ENCODE assay signal across 21 cellular contexts in genomic region chr6:32610897-32611296, GRCh38. TPM values are rescaled to one million over a fixed set of nuclear protein-coding genes. Genes with fewer than 3 reads are reported as not detected.
A peak's percentile ranks its signal among the peaks of the same experiment; 100 is the strongest.
DNase-seq lines count a peak whose midpoint lies in the region; ATAC-seq and TF ChIP-seq lines count a peak whose summit lies in the region.
"Had no signal": no experiment of that assay in that cellular context is flagged by ENCODE, and none has a peak within 500 bp of the region (broad histone marks: within the 10 kb centered on the region; RNA-seq: fewer than 3 reads in every experiment).

No MANE protein-coding gene starts in this region.

- DNase-seq in stimulated activated naive CD8-positive, alpha-beta T cell treated with anti-CD3 and anti-CD28 coated beads, Interleukin-15, amount 100 ng/mL, for 72 hours, result no peak
- DNase-seq in Karpas-422 (no peak), endodermal cell (no peak), upper lobe of right lung (no peak), NCI-H446 treated with DMSO at 0.1 percent for 48 hours (lab: John Stamatoyannopoulos, UW) (no peak)
- DNase-seq: AML-193, DND-41, GDM1, KBM-7, NCI-H1436 treated with DMSO at 0.1 percent for 48 hours, NCI-H2029 treated with DMSO at 0.1 percent for 48 hours, NCI-H2171 treated with DMSO at 0.1 percent for 48 hours, NCI-H748 treated with DMSO at 0.1 percent for 48 hours, PC-9 had no signal

- no peaks in the 10 kb centered on the region for H3K9me3 Mint-ChIP-seq in stimulated activated naive CD8-positive, alpha-beta T cell treated with anti-CD3 and anti-CD28 coated beads, Interleukin-15, Interleukin-2, amounts not matched to agents 100 ng/mL and 50 ng/mL, for 24 hours
- peaks cover 0 to 7% of the 10 kb centered on the region in 2 donors for H3K9me3 Mint-ChIP-seq in stimulated activated naive CD8-positive, alpha-beta T cell treated with anti-CD3 and anti-CD28 coated beads, Interleukin-15, amount 100 ng/mL, for 72 hours
- H3K9me3 Mint-ChIP-seq in endodermal cell, result peaks cover 8% of the 10 kb centered on the region
- H3K9me3 Mint-ChIP-seq: CD8-positive, alpha-beta T cell had no signal

- peaks cover 34% of the 10 kb centered on the region for H3K4me1 Mint-ChIP-seq in stimulated activated naive CD8-positive, alpha-beta T cell treated with anti-CD3 and anti-CD28 coated beads, Interleukin-15, Interleukin-2, amounts not matched to agents 100 ng/mL and 50 ng/mL, for 24 hours (ENCODE audit: low read depth)
- H3K4me1 Mint-ChIP-seq in stimulated activated naive CD8-positive, alpha-beta T cell treated with anti-CD3 and anti-CD28 coated beads, Interleukin-15, amount 100 ng/mL, for 72 hours, result peaks cover 2% of the 10 kb centered on the region
- no peaks in the 10 kb centered on the region for H3K4me1 Mint-ChIP-seq in endodermal cell

- intact Hi-C loops in upper lobe of right lung (cut with DNase I), result no loop called here

- 50 to 67% methylated on average over 1 to 3 of the region's 3 CpGs for WGBS in endodermal cell (ENCODE audit: insufficient coverage in 1 of 2, insufficient read length in 1 of 2), 2 experiments

- H3K4me3 Mint-ChIP-seq in stimulated activated naive CD8-positive, alpha-beta T cell treated with anti-CD3 and anti-CD28 coated beads, Interleukin-15, Interleukin-2, amounts not matched to agents 100 ng/mL and 50 ng/mL, for 24 hours, result no peak overlapping the region
- H3K4me3 Mint-ChIP-seq in stimulated activated naive CD8-positive, alpha-beta T cell treated with anti-CD3 and anti-CD28 coated beads, Interleukin-15, amount 100 ng/mL, for 72 hours, result no peak overlapping the region
- H3K4me3 Mint-ChIP-seq in endodermal cell, result no peak overlapping the region
- H3K4me3 Mint-ChIP-seq: CD8-positive, alpha-beta T cell had no signal

- H3K9me2 ChIP-seq in Karpas-422 (replicated peaks; ENCODE audit: insufficient read depth, low read length), result no peaks in the 10 kb centered on the region

- H3K36me3 ChIP-seq in Karpas-422 (ENCODE audit: insufficient read depth, low read length) (no peaks in the 10 kb centered on the region), endodermal cell (ENCODE audit: control insufficient read depth, insufficient read depth, low read length) (no peaks in the 10 kb centered on the region), upper lobe of right lung (no peaks in the 10 kb centered on the region)
- H3K36me3 ChIP-seq: HAP-1 had no signal

- no peak for TF ChIP-seq CTCF in endodermal cell (conservative IDR thresholded peaks at IDR 0.05)
- TF ChIP-seq CTCF in upper lobe of right lung (IDR thresholded peaks at IDR 0.05), result no peak

- H3K79me2 ChIP-seq in Karpas-422 (ENCODE audit: low read length), result no peaks in the 10 kb centered on the region

- 0 out of 2 replicates have a peak overlapping the region, but pooled peaks have one; percentile 3 for H2AFZ ChIP-seq in Karpas-422 (ENCODE audit: low read length)
- H2AFZ ChIP-seq: PC-9 had no signal

- H3K27me3 ChIP-seq in Karpas-422 (ENCODE audit: low read length) (no peaks in the 10 kb centered on the region), endodermal cell (ENCODE audit: control insufficient read depth, insufficient read depth, low read length, poor library complexity, severe bottlenecking) (no peaks in the 10 kb centered on the region), upper lobe of right lung (no peaks in the 10 kb centered on the region)

- ATAC-seq in stimulated activated naive CD8-positive, alpha-beta T cell treated with anti-CD3 and anti-CD28 coated beads, Interleukin-15, amount 100 ng/mL, for 72 hours, result no peak
- ATAC-seq in upper lobe of right lung, result no peak
- no peak for ATAC-seq in GM21786 (IDR thresholded peaks at IDR 0.05; ENCODE audit: unreplicated experiment)
- ATAC-seq in HG03175 (IDR thresholded peaks at IDR 0.05; ENCODE audit: unreplicated experiment), result no peak

- H3K9me3 ChIP-seq in Karpas-422 (ENCODE audit: low read length) (no peaks in the 10 kb centered on the region), endodermal cell (ENCODE audit: control insufficient read depth, low read length) (peaks cover 7% of the 10 kb centered on the region), upper lobe of right lung (no peaks in the 10 kb centered on the region)
- H3K9me3 ChIP-seq: HAP-1 had no signal

- H3K36me3 Mint-ChIP-seq in stimulated activated naive CD8-positive, alpha-beta T cell treated with anti-CD3 and anti-CD28 coated beads, Interleukin-15, Interleukin-2, amounts not matched to agents 100 ng/mL and 50 ng/mL, for 24 hours (ENCODE audit: low read depth), result no peaks in the 10 kb centered on the region
- H3K36me3 Mint-ChIP-seq in endodermal cell (ENCODE audit: low read depth), result no peaks in the 10 kb centered on the region
- H3K36me3 Mint-ChIP-seq: CD8-positive, alpha-beta T cell had no signal

- H3K27ac Mint-ChIP-seq in stimulated activated naive CD8-positive, alpha-beta T cell treated with anti-CD3 and anti-CD28 coated beads, Interleukin-15, Interleukin-2, amounts not matched to agents 100 ng/mL and 50 ng/mL, for 24 hours, result peak overlapping the region; percentile 54
- no peak overlapping the region for H3K27ac Mint-ChIP-seq in stimulated activated naive CD8-positive, alpha-beta T cell treated with anti-CD3 and anti-CD28 coated beads, Interleukin-15, amount 100 ng/mL, for 72 hours
- H3K27ac Mint-ChIP-seq in endodermal cell, result no peak overlapping the region
- H3K27ac Mint-ChIP-seq: CD8-positive, alpha-beta T cell had no signal

- H3K9ac ChIP-seq in Karpas-422 (ENCODE audit: low read length), result no peak overlapping the region
- H3K9ac ChIP-seq in endodermal cell (ENCODE audit: extremely low read depth, low read length, poor library complexity, severe bottlenecking), result no peak overlapping the region

- peaks cover 27% of the 10 kb centered on the region for H3K4me1 ChIP-seq in Karpas-422 (ENCODE audit: low read length)
- H3K4me1 ChIP-seq in endodermal cell (ENCODE audit: control insufficient read depth, insufficient read depth, low read length), result no peaks in the 10 kb centered on the region
- no peaks in the 10 kb centered on the region for H3K4me1 ChIP-seq in upper lobe of right lung
- H3K4me1 ChIP-seq: HAP-1 had no signal

- H3K4me3 ChIP-seq in Karpas-422 (ENCODE audit: low read length) (no peak overlapping the region), endodermal cell (ENCODE audit: low read length) (peak overlapping the region; percentile 47), upper lobe of right lung (no peak overlapping the region)
- H3K4me3 ChIP-seq: HAP-1, PC-9 had no signal

- H3K27me3 Mint-ChIP-seq in stimulated activated naive CD8-positive, alpha-beta T cell treated with anti-CD3 and anti-CD28 coated beads, Interleukin-15, Interleukin-2, amounts not matched to agents 100 ng/mL and 50 ng/mL, for 24 hours, result no peaks in the 10 kb centered on the region
- no peaks in the 10 kb centered on the region for H3K27me3 Mint-ChIP-seq in stimulated activated naive CD8-positive, alpha-beta T cell treated with anti-CD3 and anti-CD28 coated beads, Interleukin-15, amount 100 ng/mL, for 72 hours
- H3K27me3 Mint-ChIP-seq in endodermal cell (ENCODE audit: insufficient read depth), result peaks cover 6% of the 10 kb centered on the region

- H3K27ac ChIP-seq in Karpas-422 (ENCODE audit: low read length) (0 out of 2 replicates have a peak overlapping the region, but pooled peaks have one; percentile 19), endodermal cell (ENCODE audit: low read depth, low read length) (no peak overlapping the region), upper lobe of right lung (peak overlapping the region; percentile 88)
- H3K27ac ChIP-seq: PC-9 had no signal

- no peak overlapping the region for H3K4me2 ChIP-seq in Karpas-422 (ENCODE audit: low read depth, low read length, poor library complexity, severe bottlenecking)
- H3K4me2 ChIP-seq: PC-9 had no signal

- no peaks in the 10 kb centered on the region for H4K20me1 ChIP-seq in Karpas-422 (ENCODE audit: insufficient read depth, low read depth, low read length)

RNA-seq across cellular contexts. Expression of gene HLA-DRB1, which starts 21.2 kb away (rescaled TPM):
- 281 and 366 TPM in 2 replicates for total RNA-seq in Karpas-422 (2014; rRNA removed; shearing (Covaris generic); ENCODE audit: low replicate concordance)
- 10 to 100 TPM in 1 of 2 donors, 1 to 10 TPM in 1; 9.9 to 14.6 TPM for total RNA-seq in endodermal cell
- 9.0 TPM for polyA plus RNA-seq in endodermal cell (2013, experiment 1 of 2)
- polyA plus RNA-seq in endodermal cell (2013, experiment 2 of 2), result 7.6 TPM
- 335 TPM for total RNA-seq in upper lobe of right lung

RNA-seq across cellular contexts. Expression of gene HLA-DQA1, which starts 26.3 kb away (rescaled TPM):
- total RNA-seq in Karpas-422 (2014; rRNA removed; shearing (Covaris generic); ENCODE audit: low replicate concordance), result 216 and 309 TPM in 2 replicates
- total RNA-seq in endodermal cell, result under 1 TPM in 1 of 2 donors, not detected in 1; 0.97 TPM
- 0.25 TPM for polyA plus RNA-seq in endodermal cell (2013, experiment 1 of 2)
- not detected for polyA plus RNA-seq in endodermal cell (2013, experiment 2 of 2)
- total RNA-seq in upper lobe of right lung, result 111 TPM
- total RNA-seq: M059J, NCI-H460, PC-9 had no signal

RNA-seq across cellular contexts. Expression of gene HLA-DQB1, which starts 55.6 kb away (rescaled TPM):
- total RNA-seq in Karpas-422 (2014; rRNA removed; shearing (Covaris generic); ENCODE audit: low replicate concordance), result 79.1 and 126 TPM in 2 replicates
- total RNA-seq in endodermal cell (10 to 100 TPM in 1 of 2 donors, 1 to 10 TPM in 1; 2.2 to 11.1 TPM), upper lobe of right lung (94.9 TPM)
- 4.8 TPM for polyA plus RNA-seq in endodermal cell (2013, experiment 1 of 2)
- 5.9 TPM for polyA plus RNA-seq in endodermal cell (2013, experiment 2 of 2)
- total RNA-seq: M059J had no signal

Comparison
In these comparisons a context has a peak if more than half of its experiments do, and no peak if none do; other contexts are left out.
1. RNA of gene HLA-DRB1, which starts 21.2 kb away (total RNA-seq): 335 TPM in upper lobe of right lung (single experiment) and 281 to 366 TPM in Karpas-422; 9.9 to 14.6 TPM in endodermal cell; every median in the first group is over 10 times any median in the second.
2. RNA of gene HLA-DQA1, which starts 26.3 kb away (total RNA-seq): 216 to 309 TPM in Karpas-422 and 111 TPM in upper lobe of right lung (single experiment); 0.97 TPM in endodermal cell; every median in the first group is over 10 times any median in the second.